In the genomic region with DNA sequence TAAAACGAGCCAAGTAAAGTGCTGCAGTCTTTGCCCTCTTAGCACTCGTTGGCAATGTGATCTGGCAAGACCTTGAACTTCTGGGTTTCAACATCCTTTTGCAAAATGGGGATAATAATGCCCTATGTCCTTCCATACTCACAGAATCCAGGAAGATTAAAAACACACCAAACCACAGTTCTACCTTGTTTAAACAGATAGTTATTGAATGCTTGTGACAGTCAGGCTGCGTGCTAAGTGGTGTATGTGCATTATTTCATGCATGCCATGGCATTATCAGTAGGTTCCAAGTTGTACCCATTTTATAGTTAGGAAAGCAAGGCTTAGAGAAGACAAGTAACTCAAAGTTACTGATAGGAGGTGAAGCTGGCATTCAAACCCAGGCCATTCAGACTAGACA, we compare ENCODE assay signal across 1 cellular context.
TF ChIP-seq lines count a peak whose summit lies in the region.

No MANE protein-coding gene starts in this region.

TF ChIP-seq in HepG2, 621 proteins besides CTCF, POLR2A, EP300 and RAD21 (continued from another document and continues in another):
- TF ChIP-seq, protein P1, sequence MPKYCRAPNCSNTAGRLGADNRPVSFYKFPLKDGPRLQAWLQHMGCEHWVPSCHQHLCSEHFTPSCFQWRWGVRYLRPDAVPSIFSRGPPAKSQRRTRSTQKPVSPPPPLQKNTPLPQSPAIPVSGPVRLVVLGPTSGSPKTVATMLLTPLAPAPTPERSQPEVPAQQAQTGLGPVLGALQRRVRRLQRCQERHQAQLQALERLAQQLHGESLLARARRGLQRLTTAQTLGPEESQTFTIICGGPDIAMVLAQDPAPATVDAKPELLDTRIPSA (CRISPR knock-in tag; IDR thresholded peaks at IDR 0.05; ENCODE audit: borderline replicate concordance) = no peak
- peak; percentile 41; the same call in 1 of the 2 replicates for TF ChIP-seq NR2C2 (CRISPR knock-in tag; IDR thresholded peaks at IDR 0.05; ENCODE audit: borderline replicate concordance)
- peak; percentile 39; the same call in 1 of the 2 replicates for TF ChIP-seq GATAD2A (CRISPR knock-in tag; IDR thresholded peaks at IDR 0.05)
- no peak for TF ChIP-seq RFX3 (CRISPR knock-in tag; IDR thresholded peaks at IDR 0.05)
- TF ChIP-seq, protein P2, sequence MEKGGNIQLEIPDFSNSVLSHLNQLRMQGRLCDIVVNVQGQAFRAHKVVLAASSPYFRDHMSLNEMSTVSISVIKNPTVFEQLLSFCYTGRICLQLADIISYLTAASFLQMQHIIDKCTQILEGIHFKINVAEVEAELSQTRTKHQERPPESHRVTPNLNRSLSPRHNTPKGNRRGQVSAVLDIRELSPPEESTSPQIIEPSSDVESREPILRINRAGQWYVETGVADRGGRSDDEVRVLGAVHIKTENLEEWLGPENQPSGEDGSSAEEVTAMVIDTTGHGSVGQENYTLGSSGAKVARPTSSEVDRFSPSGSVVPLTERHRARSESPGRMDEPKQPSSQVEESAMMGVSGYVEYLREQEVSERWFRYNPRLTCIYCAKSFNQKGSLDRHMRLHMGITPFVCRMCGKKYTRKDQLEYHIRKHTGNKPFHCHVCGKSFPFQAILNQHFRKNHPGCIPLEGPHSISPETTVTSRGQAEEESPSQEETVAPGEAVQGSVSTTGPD (CRISPR knock-in tag; IDR thresholded peaks at IDR 0.05) = no peak
- TF ChIP-seq NCOR1 (IDR thresholded peaks at IDR 0.05; ENCODE audit: borderline replicate concordance, low read length) = no peak
- no peak for TF ChIP-seq SP1 (IDR thresholded peaks at IDR 0.05)
- TF ChIP-seq SP1 (CRISPR knock-in tag; IDR thresholded peaks at IDR 0.05) = no peak
- no peak for TF ChIP-seq KLF11 (CRISPR knock-in tag; IDR thresholded peaks at IDR 0.05)
- TF ChIP-seq, protein P3, sequence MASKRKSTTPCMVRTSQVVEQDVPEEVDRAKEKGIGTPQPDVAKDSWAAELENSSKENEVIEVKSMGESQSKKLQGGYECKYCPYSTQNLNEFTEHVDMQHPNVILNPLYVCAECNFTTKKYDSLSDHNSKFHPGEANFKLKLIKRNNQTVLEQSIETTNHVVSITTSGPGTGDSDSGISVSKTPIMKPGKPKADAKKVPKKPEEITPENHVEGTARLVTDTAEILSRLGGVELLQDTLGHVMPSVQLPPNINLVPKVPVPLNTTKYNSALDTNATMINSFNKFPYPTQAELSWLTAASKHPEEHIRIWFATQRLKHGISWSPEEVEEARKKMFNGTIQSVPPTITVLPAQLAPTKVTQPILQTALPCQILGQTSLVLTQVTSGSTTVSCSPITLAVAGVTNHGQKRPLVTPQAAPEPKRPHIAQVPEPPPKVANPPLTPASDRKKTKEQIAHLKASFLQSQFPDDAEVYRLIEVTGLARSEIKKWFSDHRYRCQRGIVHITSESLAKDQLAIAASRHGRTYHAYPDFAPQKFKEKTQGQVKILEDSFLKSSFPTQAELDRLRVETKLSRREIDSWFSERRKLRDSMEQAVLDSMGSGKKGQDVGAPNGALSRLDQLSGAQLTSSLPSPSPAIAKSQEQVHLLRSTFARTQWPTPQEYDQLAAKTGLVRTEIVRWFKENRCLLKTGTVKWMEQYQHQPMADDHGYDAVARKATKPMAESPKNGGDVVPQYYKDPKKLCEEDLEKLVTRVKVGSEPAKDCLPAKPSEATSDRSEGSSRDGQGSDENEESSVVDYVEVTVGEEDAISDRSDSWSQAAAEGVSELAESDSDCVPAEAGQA (IDR thresholded peaks at IDR 0.05; ENCODE audit: low read depth) = no peak
- TF ChIP-seq, protein P3 (CRISPR knock-in tag; IDR thresholded peaks at IDR 0.05; ENCODE audit: borderline replicate concordance) = no peak
- TF ChIP-seq TBL1XR1 (IDR thresholded peaks at IDR 0.05; ENCODE audit: borderline replicate concordance, low read length, partially characterized antibody) = no peak
- no peak for TF ChIP-seq TBP (CRISPR knock-in tag; IDR thresholded peaks at IDR 0.05)
- TF ChIP-seq, protein P4, sequence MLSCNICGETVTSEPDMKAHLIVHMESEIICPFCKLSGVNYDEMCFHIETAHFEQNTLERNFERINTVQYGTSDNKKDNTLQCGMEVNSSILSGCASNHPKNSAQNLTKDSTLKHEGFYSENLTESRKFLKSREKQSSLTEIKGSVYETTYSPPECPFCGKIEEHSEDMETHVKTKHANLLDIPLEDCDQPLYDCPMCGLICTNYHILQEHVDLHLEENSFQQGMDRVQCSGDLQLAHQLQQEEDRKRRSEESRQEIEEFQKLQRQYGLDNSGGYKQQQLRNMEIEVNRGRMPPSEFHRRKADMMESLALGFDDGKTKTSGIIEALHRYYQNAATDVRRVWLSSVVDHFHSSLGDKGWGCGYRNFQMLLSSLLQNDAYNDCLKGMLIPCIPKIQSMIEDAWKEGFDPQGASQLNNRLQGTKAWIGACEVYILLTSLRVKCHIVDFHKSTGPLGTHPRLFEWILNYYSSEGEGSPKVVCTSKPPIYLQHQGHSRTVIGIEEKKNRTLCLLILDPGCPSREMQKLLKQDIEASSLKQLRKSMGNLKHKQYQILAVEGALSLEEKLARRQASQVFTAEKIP (CRISPR knock-in tag; IDR thresholded peaks at IDR 0.05; ENCODE audit: borderline replicate concordance) = no peak
- no peak for TF ChIP-seq CREB1 (IDR thresholded peaks at IDR 0.05)
- no peak for TF ChIP-seq CREB1 (CRISPR knock-in tag; IDR thresholded peaks at IDR 0.05)
- TF ChIP-seq, protein P5, sequence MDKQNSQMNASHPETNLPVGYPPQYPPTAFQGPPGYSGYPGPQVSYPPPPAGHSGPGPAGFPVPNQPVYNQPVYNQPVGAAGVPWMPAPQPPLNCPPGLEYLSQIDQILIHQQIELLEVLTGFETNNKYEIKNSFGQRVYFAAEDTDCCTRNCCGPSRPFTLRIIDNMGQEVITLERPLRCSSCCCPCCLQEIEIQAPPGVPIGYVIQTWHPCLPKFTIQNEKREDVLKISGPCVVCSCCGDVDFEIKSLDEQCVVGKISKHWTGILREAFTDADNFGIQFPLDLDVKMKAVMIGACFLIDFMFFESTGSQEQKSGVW (CRISPR knock-in tag; IDR thresholded peaks at IDR 0.05; ENCODE audit: borderline replicate concordance) = no peak
- TF ChIP-seq ATF7-NPFF (CRISPR knock-in tag; IDR thresholded peaks at IDR 0.05; ENCODE audit: low read depth) = no peak
- no peak for TF ChIP-seq CHCHD3 (CRISPR knock-in tag; IDR thresholded peaks at IDR 0.05)
- TF ChIP-seq GABPB1 (CRISPR knock-in tag; IDR thresholded peaks at IDR 0.05) = no peak
- TF ChIP-seq ZNF749 (CRISPR knock-in tag; IDR thresholded peaks at IDR 0.05; ENCODE audit: borderline replicate concordance) = no peak
- TF ChIP-seq MAFF (IDR thresholded peaks at IDR 0.05; ENCODE audit: low read depth, low read length) = no peak
- TF ChIP-seq ATF7 (IDR thresholded peaks at IDR 0.05) = no peak
- no peak for TF ChIP-seq ATF7 (CRISPR knock-in tag; IDR thresholded peaks at IDR 0.05)
- no peak for TF ChIP-seq ZNF17 (CRISPR knock-in tag; IDR thresholded peaks at IDR 0.05)
- no peak for TF ChIP-seq RELA (CRISPR knock-in tag; IDR thresholded peaks at IDR 0.05)
- TF ChIP-seq ZNF136 (CRISPR knock-in tag; IDR thresholded peaks at IDR 0.05; ENCODE audit: low read depth) = no peak
- TF ChIP-seq AHR (CRISPR knock-in tag; IDR thresholded peaks at IDR 0.05) = no peak
- TF ChIP-seq ZNF556 (CRISPR knock-in tag; IDR thresholded peaks at IDR 0.05; ENCODE audit: borderline replicate concordance) = no peak
- no peak for TF ChIP-seq SUZ12 (IDR thresholded peaks at IDR 0.05; ENCODE audit: low read depth, low read length)
- TF ChIP-seq SRY (CRISPR knock-in tag; IDR thresholded peaks at IDR 0.05) = no peak
- TF ChIP-seq NONO (IDR thresholded peaks at IDR 0.05) = no peak
- no peak for TF ChIP-seq NONO (CRISPR knock-in tag; conservative IDR thresholded peaks at IDR 0.05)
- TF ChIP-seq, protein P6, sequence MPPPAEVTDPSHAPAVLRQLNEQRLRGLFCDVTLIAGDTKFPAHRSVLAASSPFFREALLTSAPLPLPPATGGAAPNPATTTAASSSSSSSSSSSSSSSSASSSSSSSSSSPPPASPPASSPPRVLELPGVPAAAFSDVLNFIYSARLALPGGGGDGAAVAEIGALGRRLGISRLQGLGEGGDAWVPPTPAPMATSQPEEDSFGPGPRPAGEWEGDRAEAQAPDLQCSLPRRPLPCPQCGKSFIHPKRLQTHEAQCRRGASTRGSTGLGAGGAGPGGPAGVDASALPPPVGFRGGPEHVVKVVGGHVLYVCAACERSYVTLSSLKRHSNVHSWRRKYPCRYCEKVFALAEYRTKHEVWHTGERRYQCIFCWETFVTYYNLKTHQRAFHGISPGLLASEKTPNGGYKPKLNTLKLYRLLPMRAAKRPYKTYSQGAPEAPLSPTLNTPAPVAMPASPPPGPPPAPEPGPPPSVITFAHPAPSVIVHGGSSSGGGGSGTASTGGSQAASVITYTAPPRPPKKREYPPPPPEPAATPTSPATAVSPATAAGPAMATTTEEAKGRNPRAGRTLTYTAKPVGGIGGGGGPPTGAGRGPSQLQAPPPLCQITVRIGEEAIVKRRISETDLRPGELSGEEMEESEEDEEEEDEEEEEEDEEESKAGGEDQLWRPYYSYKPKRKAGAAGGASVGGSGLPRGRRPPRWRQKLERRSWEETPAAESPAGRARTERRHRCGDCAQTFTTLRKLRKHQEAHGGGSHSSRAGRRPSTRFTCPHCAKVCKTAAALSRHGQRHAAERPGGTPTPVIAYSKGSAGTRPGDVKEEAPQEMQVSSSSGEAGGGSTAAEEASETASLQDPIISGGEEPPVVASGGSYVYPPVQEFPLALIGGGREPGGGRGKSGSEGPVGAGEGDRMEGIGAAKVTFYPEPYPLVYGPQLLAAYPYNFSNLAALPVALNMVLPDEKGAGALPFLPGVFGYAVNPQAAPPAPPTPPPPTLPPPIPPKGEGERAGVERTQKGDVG (CRISPR knock-in tag; IDR thresholded peaks at IDR 0.05; ENCODE audit: borderline replicate concordance) = no peak
- TF ChIP-seq MAFG (CRISPR knock-in tag; IDR thresholded peaks at IDR 0.05) = no peak
- TF ChIP-seq, protein P7, sequence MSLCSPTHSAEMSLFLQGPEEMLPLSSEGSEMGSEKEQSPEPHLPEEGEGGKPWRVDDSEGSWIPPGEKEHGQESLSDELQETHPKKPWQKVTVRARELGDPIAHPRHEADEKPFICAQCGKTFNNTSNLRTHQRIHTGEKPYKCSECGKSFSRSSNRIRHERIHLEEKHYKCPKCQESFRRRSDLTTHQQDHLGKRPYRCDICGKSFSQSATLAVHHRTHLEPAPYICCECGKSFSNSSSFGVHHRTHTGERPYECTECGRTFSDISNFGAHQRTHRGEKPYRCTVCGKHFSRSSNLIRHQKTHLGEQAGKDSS (CRISPR knock-in tag; IDR thresholded peaks at IDR 0.05; ENCODE audit: borderline replicate concordance, low read depth) = no peak
- TF ChIP-seq, protein P8, sequence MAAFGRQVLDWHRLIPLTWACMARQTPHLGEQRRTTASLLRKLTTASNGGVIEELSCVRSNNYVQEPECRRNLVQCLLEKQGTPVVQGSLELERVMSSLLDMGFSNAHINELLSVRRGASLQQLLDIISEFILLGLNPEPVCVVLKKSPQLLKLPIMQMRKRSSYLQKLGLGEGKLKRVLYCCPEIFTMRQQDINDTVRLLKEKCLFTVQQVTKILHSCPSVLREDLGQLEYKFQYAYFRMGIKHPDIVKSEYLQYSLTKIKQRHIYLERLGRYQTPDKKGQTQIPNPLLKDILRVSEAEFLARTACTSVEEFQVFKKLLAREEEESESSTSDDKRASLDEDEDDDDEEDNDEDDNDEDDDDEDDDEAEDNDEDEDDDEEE (CRISPR knock-in tag; IDR thresholded peaks at IDR 0.05) = no peak
- no peak for TF ChIP-seq ZNF614 (CRISPR knock-in tag; IDR thresholded peaks at IDR 0.05; ENCODE audit: borderline replicate concordance)
- no peak for TF ChIP-seq ZNF703 (CRISPR knock-in tag; IDR thresholded peaks at IDR 0.05; ENCODE audit: borderline replicate concordance)
- no peak for TF ChIP-seq ZNF101 (CRISPR knock-in tag; IDR thresholded peaks at IDR 0.05; ENCODE audit: borderline replicate concordance, low read depth)
- TF ChIP-seq, protein P9, sequence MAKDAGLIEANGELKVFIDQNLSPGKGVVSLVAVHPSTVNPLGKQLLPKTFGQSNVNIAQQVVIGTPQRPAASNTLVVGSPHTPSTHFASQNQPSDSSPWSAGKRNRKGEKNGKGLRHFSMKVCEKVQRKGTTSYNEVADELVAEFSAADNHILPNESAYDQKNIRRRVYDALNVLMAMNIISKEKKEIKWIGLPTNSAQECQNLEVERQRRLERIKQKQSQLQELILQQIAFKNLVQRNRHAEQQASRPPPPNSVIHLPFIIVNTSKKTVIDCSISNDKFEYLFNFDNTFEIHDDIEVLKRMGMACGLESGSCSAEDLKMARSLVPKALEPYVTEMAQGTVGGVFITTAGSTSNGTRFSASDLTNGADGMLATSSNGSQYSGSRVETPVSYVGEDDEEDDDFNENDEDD (CRISPR knock-in tag; IDR thresholded peaks at IDR 0.05; ENCODE audit: borderline replicate concordance) = no peak
- no peak for TF ChIP-seq MTF1 (CRISPR knock-in tag; IDR thresholded peaks at IDR 0.05)
- TF ChIP-seq ZFP1 (CRISPR knock-in tag; IDR thresholded peaks at IDR 0.05) = no peak
- no peak for TF ChIP-seq ZBTB42 (CRISPR knock-in tag; IDR thresholded peaks at IDR 0.05)
- TF ChIP-seq ZNF282 (IDR thresholded peaks at IDR 0.05; ENCODE audit: partially characterized antibody) = no peak
- no peak for TF ChIP-seq ARNT2 (CRISPR knock-in tag; IDR thresholded peaks at IDR 0.05; ENCODE audit: low read depth)
- no peak for TF ChIP-seq ZNF430 (CRISPR knock-in tag; IDR thresholded peaks at IDR 0.05)
- no peak for TF ChIP-seq WIZ (CRISPR knock-in tag; IDR thresholded peaks at IDR 0.05)
- no peak for TF ChIP-seq ZSCAN22 (CRISPR knock-in tag; IDR thresholded peaks at IDR 0.05)
